Comparison of ENCODE assay signal across 31 cellular contexts in the genomic region with DNA sequence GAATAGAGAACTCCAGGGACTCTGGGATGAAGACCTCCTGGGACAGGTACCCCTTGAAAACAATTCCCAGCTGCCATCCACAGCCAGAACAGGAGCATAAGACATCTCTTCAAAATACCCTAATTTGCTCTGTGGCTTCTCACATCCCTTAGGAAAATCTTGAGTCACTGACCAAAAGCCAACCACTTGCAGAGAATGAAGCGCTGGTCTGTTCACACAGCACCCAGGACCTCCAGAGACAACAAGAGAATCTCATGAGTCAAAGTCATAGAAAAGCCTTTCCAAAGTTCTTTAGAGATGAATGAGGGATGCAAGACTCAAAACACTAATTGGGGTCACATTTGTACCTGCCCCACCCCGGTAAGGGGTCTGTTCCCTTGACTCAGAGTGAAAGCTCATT.
"Had no signal": no experiment of that assay in that cellular context is flagged by ENCODE, and none has a peak within 500 bp of the region (broad histone marks: within the 10 kb centered on the region; RNA-seq: fewer than 3 reads in every experiment).

No MANE protein-coding gene starts in this region.

- H3K4me3 ChIP-seq: ascending aorta, cardiac muscle cell, MG63, Peyer's patch, SJCRH30, SK-N-MC had no signal

- H3K9me3 ChIP-seq: ascending aorta, MG63, Peyer's patch, SJCRH30 had no signal

- H3K27me3 ChIP-seq: ascending aorta, cardiac muscle cell, MG63, Peyer's patch, SJCRH30 had no signal

- H3K27ac ChIP-seq: ascending aorta, cardiac muscle cell, Peyer's patch, SJCRH30, SK-N-MC had no signal

- H3K4me1 ChIP-seq: ascending aorta, Peyer's patch, SJCRH30 had no signal

- H3K36me3 ChIP-seq: cardiac muscle cell, SJCRH30 had no signal

- ATAC-seq: activated CD4-positive, alpha-beta T cell treated with anti-CD3 and anti-CD28 coated beads for 36 hours; activated CD4-positive, CD25-positive, alpha-beta regulatory T cell treated with anti-CD3 and anti-CD28 coated beads, Interleukin-2, amount 50 U/mL, for 24 hours; activated CD8-positive, alpha-beta T cell treated with anti-CD3 and anti-CD28 coated beads, Interleukin-2, amount 10 ng/mL, durations not matched to agents 7 days and 5 days; PC-3; WTC11 had no signal

- DNase-seq: activated CD4-positive, alpha-beta T cell treated with anti-CD3 and anti-CD28 coated beads for 36 hours; activated CD4-positive, alpha-beta T cell treated with anti-CD3 and anti-CD28 coated beads, Interleukin-2, amount 10 ng/mL, durations not matched to agents 7 days and 5 days; activated CD4-positive, alpha-beta T cell treated with anti-CD3 and anti-CD28 coated beads, Interleukin-2, amount 50 U/mL, for 48 hours; activated CD8-positive, alpha-beta T cell treated with anti-CD3 and anti-CD28 coated beads, Interleukin-2, amount 10 ng/mL, durations not matched to agents 7 days and 5 days; activated gamma-delta T cell; activated naive CD4-positive, alpha-beta T cell treated with Interleukin-2 at 50 U/mL for 16 hours; activated naive CD8-positive, alpha-beta T cell treated with anti-CD3 and anti-CD28 coated beads, Interleukin-2, amount 10 ng/mL, durations not matched to agents 7 days and 5 days; activated T-cell treated with anti-CD3 and anti-CD28 coated beads, Interleukin-2, amount 50 U/mL, for 24 hours; amygdala; MG63; NCI-H1048; NCI-H1105 treated with DMSO at 0.1 percent for 48 hours; NCI-H1436; NCI-H1694; NCI-H1930; NCI-H2081 treated with DMSO at 0.1 percent for 48 hours; NCI-H345; NCI-H510A; NCI-H526; NCI-H748 treated with DMSO at 0.1 percent for 48 hours; NK-92 treated with Interleukin-12 subunit alpha and Interleukin-12 subunit beta, amount 100 ng/mL, for 24 hours; PC-3; Peyer's patch; SHP77; SJCRH30; T1000 had no signal
